18 cellular contexts compared by ENCODE assay signal in the genomic region with DNA sequence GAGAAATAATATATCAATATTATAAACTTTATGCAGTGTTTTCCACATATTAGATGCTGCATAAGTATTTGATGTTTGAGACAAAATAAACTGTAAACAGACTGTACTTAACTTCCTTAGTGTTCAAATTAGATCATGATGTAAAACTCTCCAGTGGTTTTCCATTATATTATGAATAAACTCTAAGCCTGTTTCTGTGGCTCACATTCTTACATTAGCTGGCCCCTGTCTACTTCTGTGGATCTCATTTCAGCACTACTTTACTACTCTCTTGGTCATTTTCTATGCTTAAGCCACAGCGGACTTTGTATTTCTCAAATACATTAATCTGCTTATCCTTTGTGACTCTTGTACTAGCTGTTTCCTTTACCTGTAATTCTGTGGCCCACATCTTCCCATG. TPM values are rescaled to one million over a fixed set of nuclear protein-coding genes. Genes with fewer than 3 reads are reported as not detected.
DNase-seq lines count a peak whose midpoint lies in the region; ATAC-seq and TF ChIP-seq lines count a peak whose summit lies in the region.
"Had no signal": no experiment of that assay in that cellular context is flagged by ENCODE, and none has a peak within 500 bp of the region (broad histone marks: within the 10 kb centered on the region; RNA-seq: fewer than 3 reads in every experiment).

No MANE protein-coding gene starts in this region.

- no peak for TF ChIP-seq EP300 in SK-N-SH (IDR thresholded peaks at IDR 0.05; ENCODE audit: borderline replicate concordance in 1 of 2, low read depth in 1 of 2, low read length in 1 of 2)

- no peak overlapping the region for H2AFZ ChIP-seq in SK-N-SH (ENCODE audit: low read depth)

- intact Hi-C loops in spleen (cut with DNase I; ENCODE audit: low total_unique reads) = no loop called here

- H3K9me2 ChIP-seq in SK-N-SH = no peaks in the 10 kb centered on the region

- no peaks in the 10 kb centered on the region for H3K27me3 ChIP-seq in SK-N-SH (ENCODE audit: insufficient read depth)
- no peaks in the 10 kb centered on the region for H3K27me3 ChIP-seq in ectodermal cell (ENCODE audit: control insufficient read depth, insufficient read depth, low read length, poor library complexity, severe bottlenecking)
- H3K27me3 ChIP-seq in spleen (replicated peaks in 1 of 7) = no peaks in the 10 kb centered on the region
- no peaks in the 10 kb centered on the region for H3K27me3 ChIP-seq in H7 (ENCODE audit: control insufficient read depth, insufficient read depth, low read length)
- H3K27me3 ChIP-seq: colonic mucosa had no signal

- H3K36me3 ChIP-seq in SK-N-SH (replicated peaks in 1 of 2; ENCODE audit: control insufficient read depth in 1 of 2, insufficient read depth in 2 of 2, low read length in 1 of 2) (peaks cover 0 to 3% of the 10 kb centered on the region in 2 experiments), ectodermal cell (ENCODE audit: control insufficient read depth, insufficient read depth, low read length) (no peaks in the 10 kb centered on the region), spleen (no peaks in the 10 kb centered on the region), H7 (replicated peaks; ENCODE audit: control insufficient read depth, insufficient read depth, low read length) (no peaks in the 10 kb centered on the region)
- H3K36me3 ChIP-seq: colonic mucosa had no signal

- POLR2A ChIA-PET in SK-N-SH (lab: Yijun Ruan, JAX) = no interaction called here

- H3K4me1 ChIP-seq in SK-N-SH (ENCODE audit: control insufficient read depth in 1 of 2, insufficient read depth in 2 of 2, low read depth in 1 of 2, low read length in 1 of 2) = peaks cover 1 to 15% of the 10 kb centered on the region in 2 experiments; a peak in 2 of 4 replicates
- H3K4me1 ChIP-seq in ectodermal cell (ENCODE audit: control insufficient read depth, insufficient read depth, low read length) = peaks cover 8% of the 10 kb centered on the region
- H3K4me1 ChIP-seq in spleen = peaks cover 6 to 35% (median 18%) of the 10 kb centered on the region in 6 donors

- H3F3A ChIP-seq in SK-N-SH (replicated peaks; ENCODE audit: insufficient read depth) = no peaks in the 10 kb centered on the region

- H3K27ac ChIP-seq in SK-N-SH (ENCODE audit: low read depth in 2 of 2, low read length in 1 of 2) (peak overlapping the region; percentile 2 to 44; a peak in 2 of 4 replicates), ectodermal cell (ENCODE audit: insufficient read depth, low read depth, low read length, poor library complexity, severe bottlenecking) (peak overlapping the region; percentile 38), spleen (peak overlapping the region in 6 of 8 donors; percentile 8 to 69 (median 54))
- H3K27ac ChIP-seq: 22Rv1, colonic mucosa had no signal

- TF ChIP-seq CTCF in SK-N-SH (IDR thresholded peaks at IDR 0.05) (no peak), spleen (IDR thresholded peaks at IDR 0.05 in 8 of 11, conservative IDR thresholded peaks at IDR 0.05 in 3 of 11) (no peak)

- DNase-seq in SK-N-SH (no peak), myocyte (ENCODE audit: low read depth) (peak; percentile 49), spleen (no peak), H7 (no peak)
- DNase-seq in stimulated activated CD4-positive, alpha-beta T cell treated with anti-CD3 and anti-CD28 coated beads, Interleukin-2, amount 100 ng/mL, for 48 hours = no peak
- DNase-seq: activated CD4-positive, alpha-beta T cell treated with anti-CD3 and anti-CD28 coated beads for 4 hours; amniotic stem cell; colonic mucosa; GDM1; MV-4-11; NCI-H2029 treated with DMSO at 0.1 percent for 48 hours; NCI-H69 had no signal

- no peak for TF ChIP-seq POLR2A in spleen (IDR thresholded peaks at IDR 0.05)

- peaks cover 61% of the 10 kb centered on the region for H4K20me1 ChIP-seq in SK-N-SH (ENCODE audit: insufficient read depth)

- no peak for TF ChIP-seq RAD21 in SK-N-SH (IDR thresholded peaks at IDR 0.05; ENCODE audit: low read length)

- ATAC-seq in SK-N-SH treated with all-trans-retinoic acid at 6 μM for 48 hours (no peak; the same call in 2 of the 3 replicates), HG03460 (IDR thresholded peaks at IDR 0.05; ENCODE audit: unreplicated experiment) (no peak)
- ATAC-seq: stimulated activated memory B cell treated with anti-CD40 and anti-IgM and Interleukin-4, amounts not matched to agents 10 μg/mL and 1 μg/mL and 100 μg/mL, for 72 hours had no signal

- H3K9ac ChIP-seq in SK-N-SH = no peak overlapping the region

- CTCF ChIA-PET in SK-N-SH (lab: Yijun Ruan, JAX) = interaction anchor here (1.3 to 1.9 kb wide), 2 partner anchors 54 to 56 kb away, joined by 3 to 7 read pairs; a partner anchor contains a TSS

- H3K4me3 ChIP-seq in SK-N-SH (ENCODE audit: low read depth in 2 of 2, low read length in 1 of 2) (no peak overlapping the region), ectodermal cell (ENCODE audit: insufficient read depth, low read depth, low read length) (no peak overlapping the region), spleen (no peak overlapping the region), H7 (ENCODE audit: insufficient read depth, low read depth, low read length) (no peak overlapping the region)
- H3K4me3 ChIP-seq: colonic mucosa, GM12878 had no signal

- 92% methylated on average over 1 of the region's 1 CpG for WGBS in SK-N-SH (ENCODE audit: low lambda C conversion rate)
- WGBS in ectodermal cell, 2 experiments = 91 to 97% methylated on average over 1 of the region's 1 CpG
- WGBS in spleen, 5 donors = 89 to 100% (median 96%) methylated on average over 1 of the region's 1 CpG

- H3K4me2 ChIP-seq in SK-N-SH = no peak overlapping the region

- no peaks in the 10 kb centered on the region for H3K9me3 ChIP-seq in SK-N-SH
- H3K9me3 ChIP-seq in ectodermal cell (ENCODE audit: control insufficient read depth, low read length) = no peaks in the 10 kb centered on the region
- H3K9me3 ChIP-seq in spleen = peaks cover 0 to 7% (median 0%) of the 10 kb centered on the region in 8 donors
- H3K9me3 ChIP-seq: colonic mucosa had no signal

- H3K79me2 ChIP-seq in SK-N-SH (ENCODE audit: insufficient read depth) = peaks cover 99% of the 10 kb centered on the region

TF ChIP-seq in SK-N-SH, 30 proteins besides CTCF, POLR2A, EP300 and RAD21:
- TF ChIP-seq RCOR1 (IDR thresholded peaks at IDR 0.05; ENCODE audit: low read length) = no peak
- no peak for TF ChIP-seq JUND (IDR thresholded peaks at IDR 0.05)

TF ChIP-seq in SK-N-SH treated with all-trans-retinoic acid at 6 μM for 48 hours, 23 proteins besides CTCF, POLR2A, EP300 and RAD21 (continues in another document):
- no peak for TF ChIP-seq SNAI2 (CRISPR knock-in tag; IDR thresholded peaks at IDR 0.05)
- TF ChIP-seq ZFP3 (CRISPR knock-in tag; IDR thresholded peaks at IDR 0.05) = no peak
- TF ChIP-seq ZNF8 (CRISPR knock-in tag; IDR thresholded peaks at IDR 0.05) = no peak
- TF ChIP-seq ARNTL (CRISPR knock-in tag; IDR thresholded peaks at IDR 0.05; ENCODE audit: borderline replicate concordance, low read depth) = no peak
- no peak for TF ChIP-seq ZNF70 (CRISPR knock-in tag; IDR thresholded peaks at IDR 0.05)
- no peak for TF ChIP-seq RARB (CRISPR knock-in tag; IDR thresholded peaks at IDR 0.05)
- TF ChIP-seq, protein P1, sequence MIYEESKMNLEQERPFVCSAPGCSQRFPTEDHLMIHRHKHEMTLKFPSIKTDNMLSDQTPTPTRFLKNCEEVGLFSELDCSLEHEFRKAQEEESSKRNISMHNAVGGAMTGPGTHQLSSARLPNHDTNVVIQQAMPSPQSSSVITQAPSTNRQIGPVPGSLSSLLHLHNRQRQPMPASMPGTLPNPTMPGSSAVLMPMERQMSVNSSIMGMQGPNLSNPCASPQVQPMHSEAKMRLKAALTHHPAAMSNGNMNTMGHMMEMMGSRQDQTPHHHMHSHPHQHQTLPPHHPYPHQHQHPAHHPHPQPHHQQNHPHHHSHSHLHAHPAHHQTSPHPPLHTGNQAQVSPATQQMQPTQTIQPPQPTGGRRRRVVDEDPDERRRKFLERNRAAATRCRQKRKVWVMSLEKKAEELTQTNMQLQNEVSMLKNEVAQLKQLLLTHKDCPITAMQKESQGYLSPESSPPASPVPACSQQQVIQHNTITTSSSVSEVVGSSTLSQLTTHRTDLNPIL (CRISPR knock-in tag; IDR thresholded peaks at IDR 0.05; ENCODE audit: low read depth) = no peak
- TF ChIP-seq, protein P2, sequence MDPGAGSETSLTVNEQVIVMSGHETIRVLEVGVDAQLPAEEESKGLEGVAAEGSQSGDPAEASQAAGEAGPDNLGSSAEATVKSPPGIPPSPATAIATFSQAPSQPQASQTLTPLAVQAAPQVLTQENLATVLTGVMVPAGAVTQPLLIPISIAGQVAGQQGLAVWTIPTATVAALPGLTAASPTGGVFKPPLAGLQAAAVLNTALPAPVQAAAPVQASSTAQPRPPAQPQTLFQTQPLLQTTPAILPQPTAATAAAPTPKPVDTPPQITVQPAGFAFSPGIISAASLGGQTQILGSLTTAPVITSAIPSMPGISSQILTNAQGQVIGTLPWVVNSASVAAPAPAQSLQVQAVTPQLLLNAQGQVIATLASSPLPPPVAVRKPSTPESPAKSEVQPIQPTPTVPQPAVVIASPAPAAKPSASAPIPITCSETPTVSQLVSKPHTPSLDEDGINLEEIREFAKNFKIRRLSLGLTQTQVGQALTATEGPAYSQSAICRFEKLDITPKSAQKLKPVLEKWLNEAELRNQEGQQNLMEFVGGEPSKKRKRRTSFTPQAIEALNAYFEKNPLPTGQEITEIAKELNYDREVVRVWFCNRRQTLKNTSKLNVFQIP (CRISPR knock-in tag; IDR thresholded peaks at IDR 0.05; ENCODE audit: borderline replicate concordance, low read depth) = no peak
- no peak for TF ChIP-seq ESRRG (CRISPR knock-in tag; IDR thresholded peaks at IDR 0.05)
- no peak for TF ChIP-seq ZC3H10 (CRISPR knock-in tag; IDR thresholded peaks at IDR 0.05)
- TF ChIP-seq GLIS3 (CRISPR knock-in tag; IDR thresholded peaks at IDR 0.05) = no peak
- TF ChIP-seq PPARA (CRISPR knock-in tag; IDR thresholded peaks at IDR 0.05; ENCODE audit: borderline replicate concordance) = no peak
- TF ChIP-seq ZFP30 (CRISPR knock-in tag; IDR thresholded peaks at IDR 0.05) = no peak

RNA-seq across cellular contexts. Expression of a gene that starts 55.6 kb away (rescaled TPM):
- 12.3 and 15.9 TPM in 2 replicates for polyA plus RNA-seq in SK-N-SH (2012; rRNA removed)
- polyA plus RNA-seq in SK-N-SH (2012; cell fraction: cytosol; rRNA removed) = 20.8 and 21.6 TPM in 2 replicates
- polyA plus RNA-seq in SK-N-SH (2012; cell fraction: nucleus; rRNA removed) = 12.4 and 23.6 TPM in 2 replicates
- polyA plus RNA-seq in ectodermal cell (2013, experiment 1 of 4) = 20.1 TPM
- polyA plus RNA-seq in ectodermal cell (2013, experiment 2 of 4) = 23.7 TPM
- polyA plus RNA-seq in ectodermal cell (2013, experiment 3 of 4) = 17.7 TPM
- polyA plus RNA-seq in ectodermal cell (2013, experiment 4 of 4) = 19.5 TPM
- total RNA-seq in myocyte = 85.1 and 85.6 TPM in 2 replicates
- polyA plus RNA-seq in myocyte (2012) = 32.7 TPM
- total RNA-seq in spleen = 100 to 1,000 TPM in 3 of 7 donors, 10 to 100 TPM in 4; 80.0 to 122 (median 96.0) TPM
- 10 to 100 TPM in 1 of 3 donors, 1 to 10 TPM in 2; 5.6 to 11.8 (median 5.7) TPM for polyA plus RNA-seq in spleen
- total RNA-seq in H7 (2014; rRNA removed; shearing (Covaris generic)) = 19.2 and 27.6 TPM in 2 replicates
